In the genomic region with DNA sequence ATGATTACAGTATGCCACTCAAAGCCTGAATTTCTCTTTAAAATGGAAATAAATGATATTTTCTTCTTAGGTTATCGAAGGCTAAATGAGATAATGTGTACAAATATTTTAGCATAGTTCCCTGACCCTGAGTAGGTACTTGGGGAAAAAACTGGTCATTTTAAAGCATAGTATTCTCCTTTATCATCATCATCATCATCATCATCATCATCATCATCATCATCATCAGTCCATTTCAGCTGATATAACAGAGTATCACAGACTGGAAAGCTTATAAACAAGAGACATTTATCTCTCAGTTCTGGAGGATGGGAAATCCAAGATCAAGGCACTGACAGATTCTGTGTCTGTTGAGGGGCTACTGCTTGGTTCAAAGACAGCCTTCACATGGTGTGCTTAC, we compare ENCODE assay signal across 2 cellular contexts.
TF ChIP-seq lines count a peak whose summit lies in the region.

No MANE protein-coding gene starts in this region.

TF ChIP-seq in HepG2, 621 proteins besides CTCF, POLR2A, EP300 and RAD21:
- TF ChIP-seq NR2F6 (IDR thresholded peaks at IDR 0.05) (no peak), NR2F6 (CRISPR knock-in tag; IDR thresholded peaks at IDR 0.05) (no peak), ZKSCAN8 (CRISPR knock-in tag; IDR thresholded peaks at IDR 0.05; ENCODE audit: borderline replicate concordance) (no peak), CREB1 (IDR thresholded peaks at IDR 0.05) (peak; percentile 76), CREB1 (CRISPR knock-in tag; IDR thresholded peaks at IDR 0.05) (no peak)

TF ChIP-seq in HEK293, 187 proteins besides CTCF, POLR2A, EP300 and RAD21:
- TF ChIP-seq YY2 (tag by site-specific recombination; IDR thresholded peaks at IDR 0.05): no peak
- TF ChIP-seq ZNF513 (tag by site-specific recombination; IDR thresholded peaks at IDR 0.05): peak; percentile 62
